Comparison of ENCODE assay signal across 1 cellular context in genomic region chr1:22553991-22554522, GRCh38.
TF ChIP-seq lines count a peak whose summit lies in the region.

No MANE protein-coding gene starts in this region.

TF ChIP-seq in GM23338, 12 proteins besides CTCF, POLR2A, EP300 and RAD21 (continued from another document):
- TF ChIP-seq, protein P1, sequence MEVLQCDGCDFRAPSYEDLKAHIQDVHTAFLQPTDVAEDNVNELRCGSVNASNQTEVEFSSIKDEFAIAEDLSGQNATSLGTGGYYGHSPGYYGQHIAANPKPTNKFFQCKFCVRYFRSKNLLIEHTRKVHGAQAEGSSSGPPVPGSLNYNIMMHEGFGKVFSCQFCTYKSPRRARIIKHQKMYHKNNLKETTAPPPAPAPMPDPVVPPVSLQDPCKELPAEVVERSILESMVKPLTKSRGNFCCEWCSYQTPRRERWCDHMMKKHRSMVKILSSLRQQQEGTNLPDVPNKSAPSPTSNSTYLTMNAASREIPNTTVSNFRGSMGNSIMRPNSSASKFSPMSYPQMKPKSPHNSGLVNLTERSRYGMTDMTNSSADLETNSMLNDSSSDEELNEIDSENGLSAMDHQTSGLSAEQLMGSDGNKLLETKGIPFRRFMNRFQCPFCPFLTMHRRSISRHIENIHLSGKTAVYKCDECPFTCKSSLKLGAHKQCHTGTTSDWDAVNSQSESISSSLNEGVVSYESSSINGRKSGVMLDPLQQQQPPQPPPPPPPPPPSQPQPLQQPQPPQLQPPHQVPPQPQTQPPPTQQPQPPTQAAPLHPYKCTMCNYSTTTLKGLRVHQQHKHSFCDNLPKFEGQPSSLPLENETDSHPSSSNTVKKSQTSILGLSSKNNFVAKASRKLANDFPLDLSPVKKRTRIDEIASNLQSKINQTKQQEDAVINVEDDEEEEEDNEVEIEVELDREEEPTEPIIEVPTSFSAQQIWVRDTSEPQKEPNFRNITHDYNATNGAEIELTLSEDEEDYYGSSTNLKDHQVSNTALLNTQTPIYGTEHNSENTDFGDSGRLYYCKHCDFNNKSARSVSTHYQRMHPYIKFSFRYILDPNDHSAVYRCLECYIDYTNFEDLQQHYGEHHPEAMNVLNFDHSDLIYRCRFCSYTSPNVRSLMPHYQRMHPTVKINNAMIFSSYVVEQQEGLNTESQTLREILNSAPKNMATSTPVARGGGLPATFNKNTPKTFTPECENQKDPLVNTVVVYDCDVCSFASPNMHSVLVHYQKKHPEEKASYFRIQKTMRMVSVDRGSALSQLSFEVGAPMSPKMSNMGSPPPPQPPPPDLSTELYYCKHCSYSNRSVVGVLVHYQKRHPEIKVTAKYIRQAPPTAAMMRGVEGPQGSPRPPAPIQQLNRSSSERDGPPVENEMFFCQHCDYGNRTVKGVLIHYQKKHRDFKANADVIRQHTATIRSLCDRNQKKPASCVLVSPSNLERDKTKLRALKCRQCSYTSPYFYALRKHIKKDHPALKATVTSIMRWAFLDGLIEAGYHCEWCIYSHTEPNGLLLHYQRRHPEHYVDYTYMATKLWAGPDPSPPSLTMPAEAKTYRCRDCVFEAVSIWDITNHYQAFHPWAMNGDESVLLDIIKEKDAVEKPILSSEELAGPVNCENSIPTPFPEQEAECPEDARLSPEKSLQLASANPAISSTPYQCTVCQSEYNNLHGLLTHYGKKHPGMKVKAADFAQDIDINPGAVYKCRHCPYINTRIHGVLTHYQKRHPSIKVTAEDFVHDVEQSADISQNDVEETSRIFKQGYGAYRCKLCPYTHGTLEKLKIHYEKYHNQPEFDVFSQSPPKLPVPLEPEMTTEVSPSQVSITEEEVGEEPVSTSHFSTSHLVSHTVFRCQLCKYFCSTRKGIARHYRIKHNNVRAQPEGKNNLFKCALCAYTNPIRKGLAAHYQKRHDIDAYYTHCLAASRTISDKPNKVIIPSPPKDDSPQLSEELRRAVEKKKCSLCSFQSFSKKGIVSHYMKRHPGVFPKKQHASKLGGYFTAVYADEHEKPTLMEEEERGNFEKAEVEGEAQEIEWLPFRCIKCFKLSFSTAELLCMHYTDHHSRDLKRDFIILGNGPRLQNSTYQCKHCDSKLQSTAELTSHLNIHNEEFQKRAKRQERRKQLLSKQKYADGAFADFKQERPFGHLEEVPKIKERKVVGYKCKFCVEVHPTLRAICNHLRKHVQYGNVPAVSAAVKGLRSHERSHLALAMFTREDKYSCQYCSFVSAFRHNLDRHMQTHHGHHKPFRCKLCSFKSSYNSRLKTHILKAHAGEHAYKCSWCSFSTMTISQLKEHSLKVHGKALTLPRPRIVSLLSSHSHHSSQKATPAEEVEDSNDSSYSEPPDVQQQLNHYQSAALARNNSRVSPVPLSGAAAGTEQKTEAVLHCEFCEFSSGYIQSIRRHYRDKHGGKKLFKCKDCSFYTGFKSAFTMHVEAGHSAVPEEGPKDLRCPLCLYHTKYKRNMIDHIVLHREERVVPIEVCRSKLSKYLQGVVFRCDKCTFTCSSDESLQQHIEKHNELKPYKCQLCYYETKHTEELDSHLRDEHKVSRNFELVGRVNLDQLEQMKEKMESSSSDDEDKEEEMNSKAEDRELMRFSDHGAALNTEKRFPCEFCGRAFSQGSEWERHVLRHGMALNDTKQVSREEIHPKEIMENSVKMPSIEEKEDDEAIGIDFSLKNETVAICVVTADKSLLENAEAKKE (CRISPR knock-in tag; IDR thresholded peaks at IDR 0.05): no peak
- TF ChIP-seq, protein P2, sequence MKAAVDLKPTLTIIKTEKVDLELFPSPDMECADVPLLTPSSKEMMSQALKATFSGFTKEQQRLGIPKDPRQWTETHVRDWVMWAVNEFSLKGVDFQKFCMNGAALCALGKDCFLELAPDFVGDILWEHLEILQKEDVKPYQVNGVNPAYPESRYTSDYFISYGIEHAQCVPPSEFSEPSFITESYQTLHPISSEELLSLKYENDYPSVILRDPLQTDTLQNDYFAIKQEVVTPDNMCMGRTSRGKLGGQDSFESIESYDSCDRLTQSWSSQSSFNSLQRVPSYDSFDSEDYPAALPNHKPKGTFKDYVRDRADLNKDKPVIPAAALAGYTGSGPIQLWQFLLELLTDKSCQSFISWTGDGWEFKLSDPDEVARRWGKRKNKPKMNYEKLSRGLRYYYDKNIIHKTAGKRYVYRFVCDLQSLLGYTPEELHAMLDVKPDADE (IDR thresholded peaks at IDR 0.05): no peak
- TF ChIP-seq ZNF331 (CRISPR knock-in tag; IDR thresholded peaks at IDR 0.05; ENCODE audit: low read depth): no peak
- no peak for TF ChIP-seq EZH2phosphoT487 (IDR thresholded peaks at IDR 0.05; ENCODE audit: unreplicated experiment)
- no peak for TF ChIP-seq EZH2 (IDR thresholded peaks at IDR 0.05; ENCODE audit: low read depth, unreplicated experiment)
